1 cellular context compared by ENCODE assay signal in the genomic region with DNA sequence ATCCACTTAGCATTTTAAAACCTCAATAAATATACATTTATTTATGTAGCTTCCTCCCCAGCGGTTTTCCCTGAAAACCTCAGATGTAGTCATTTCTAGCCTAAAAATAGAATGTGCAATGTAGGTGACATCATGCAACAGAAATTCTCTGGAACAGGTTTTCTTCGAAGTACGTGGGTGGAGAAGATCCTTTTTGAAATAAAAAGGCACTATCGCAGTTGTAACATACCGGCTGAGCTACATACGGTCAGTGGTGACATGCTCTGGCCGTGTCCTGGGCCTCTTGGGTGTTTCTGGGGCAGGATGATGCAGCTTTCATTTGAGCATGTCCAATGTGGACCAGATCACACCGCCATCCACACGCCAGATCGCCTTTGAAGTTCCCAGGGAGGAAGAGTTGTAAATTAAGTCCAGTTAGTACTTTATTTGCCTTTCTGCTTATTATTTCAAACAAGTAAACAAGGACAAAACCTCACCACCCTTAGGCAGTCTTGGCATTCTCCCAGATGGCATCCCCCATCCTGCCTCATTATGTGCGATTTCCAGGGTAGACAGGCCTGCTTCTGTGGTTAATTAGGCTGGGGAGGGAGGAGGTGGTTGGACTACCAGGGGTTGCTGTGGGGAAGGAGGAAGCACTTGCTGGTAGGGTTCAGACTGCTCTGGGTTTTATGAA.
TF ChIP-seq lines count a peak whose summit lies in the region.

No MANE protein-coding gene starts in this region.

TF ChIP-seq in K562, 482 proteins besides CTCF, POLR2A, EP300 and RAD21 (continued from another document and continues in another):
- TF ChIP-seq, protein P1, sequence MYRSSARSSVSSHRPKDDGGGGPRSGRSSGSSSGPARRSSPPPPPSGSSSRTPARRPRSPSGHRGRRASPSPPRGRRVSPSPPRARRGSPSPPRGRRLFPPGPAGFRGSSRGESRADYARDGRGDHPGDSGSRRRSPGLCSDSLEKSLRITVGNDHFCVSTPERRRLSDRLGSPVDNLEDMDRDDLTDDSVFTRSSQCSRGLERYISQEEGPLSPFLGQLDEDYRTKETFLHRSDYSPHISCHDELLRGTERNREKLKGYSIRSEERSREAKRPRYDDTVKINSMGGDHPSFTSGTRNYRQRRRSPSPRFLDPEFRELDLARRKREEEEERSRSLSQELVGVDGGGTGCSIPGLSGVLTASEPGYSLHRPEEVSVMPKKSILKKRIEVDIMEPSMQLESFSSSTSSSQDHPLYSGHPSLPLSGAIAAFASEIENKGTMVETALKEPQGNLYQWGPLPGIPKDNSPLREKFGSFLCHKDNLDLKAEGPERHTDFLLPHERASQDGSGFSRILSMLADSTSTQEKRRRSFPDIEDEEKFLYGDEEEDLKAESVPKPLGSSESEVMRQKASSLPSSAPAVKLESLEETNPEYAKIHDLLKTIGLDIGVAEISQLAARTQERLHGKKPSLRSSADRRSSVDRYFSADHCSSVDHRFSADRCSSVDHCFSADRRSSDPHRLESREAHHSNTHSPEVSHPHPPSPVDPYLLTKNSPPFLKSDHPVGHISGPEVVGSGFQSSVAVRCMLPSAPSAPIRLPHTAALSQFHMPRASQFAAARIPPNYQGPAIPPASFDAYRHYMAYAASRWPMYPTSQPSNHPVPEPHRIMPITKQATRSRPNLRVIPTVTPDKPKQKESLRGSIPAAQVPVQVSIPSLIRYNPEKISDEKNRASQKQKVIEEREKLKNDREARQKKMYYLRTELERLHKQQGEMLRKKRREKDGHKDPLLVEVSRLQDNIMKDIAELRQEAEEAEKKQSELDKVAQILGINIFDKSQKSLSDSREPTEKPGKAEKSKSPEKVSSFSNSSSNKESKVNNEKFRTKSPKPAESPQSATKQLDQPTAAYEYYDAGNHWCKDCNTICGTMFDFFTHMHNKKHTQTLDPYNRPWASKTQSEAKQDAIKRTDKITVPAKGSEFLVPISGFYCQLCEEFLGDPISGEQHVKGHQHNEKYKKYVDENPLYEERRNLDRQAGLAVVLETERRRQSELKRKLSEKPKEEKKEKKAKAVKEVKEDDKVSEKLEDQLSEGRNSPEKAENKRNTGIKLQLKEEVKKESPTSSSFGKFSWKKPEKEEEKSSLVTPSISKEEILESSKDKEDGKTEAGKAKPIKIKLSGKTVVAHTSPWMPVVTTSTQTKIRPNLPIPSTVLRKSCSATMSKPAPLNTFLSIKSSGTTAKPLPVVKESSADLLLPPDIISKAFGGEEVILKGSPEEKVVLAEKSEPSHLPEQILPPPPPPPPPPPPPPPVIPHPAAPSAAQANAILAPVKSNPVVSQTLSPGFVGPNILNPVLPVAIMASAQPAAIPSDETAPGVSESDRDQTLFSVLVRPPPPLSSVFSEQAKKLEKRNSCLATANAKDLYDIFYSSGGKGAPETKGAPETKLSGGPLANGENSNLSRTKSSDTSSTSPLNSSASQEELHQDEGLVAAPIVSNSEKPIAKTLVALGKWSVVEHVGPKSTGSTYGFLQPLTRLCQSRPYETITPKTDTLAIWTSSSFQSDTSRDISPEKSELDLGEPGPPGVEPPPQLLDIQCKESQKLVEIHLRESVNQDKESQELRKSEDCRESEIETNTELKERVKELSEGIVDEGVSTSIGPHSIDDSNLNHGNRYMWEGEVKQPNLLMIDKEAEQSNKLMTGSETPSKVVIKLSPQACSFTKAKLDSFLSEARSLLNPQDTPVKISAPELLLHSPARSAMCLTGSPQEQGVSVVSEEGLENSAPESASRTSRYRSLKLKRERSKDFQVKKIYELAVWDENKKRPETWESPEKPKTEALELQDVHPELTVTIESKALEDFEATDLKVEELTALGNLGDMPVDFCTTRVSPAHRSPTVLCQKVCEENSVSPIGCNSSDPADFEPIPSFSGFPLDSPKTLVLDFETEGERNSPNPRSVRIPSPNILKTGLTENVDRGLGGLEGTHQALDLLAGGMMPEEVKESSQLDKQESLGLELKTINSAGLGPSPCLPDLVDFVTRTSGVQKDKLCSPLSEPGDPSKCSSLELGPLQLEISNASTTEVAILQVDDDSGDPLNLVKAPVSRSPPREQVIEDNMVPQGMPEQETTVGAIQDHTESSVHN (IDR thresholded peaks at IDR 0.05; ENCODE audit: borderline replicate concordance in 1 of 2, low read depth in 1 of 2), result peak in 1 of 2 experiments; percentile 66; a peak in 2 of 4 replicates
- TF ChIP-seq E2F1 (CRISPR knock-in tag; IDR thresholded peaks at IDR 0.05), result no peak
- TF ChIP-seq ZKSCAN1 (IDR thresholded peaks at IDR 0.05; ENCODE audit: low read depth, low read length), result no peak
- no peak for TF ChIP-seq TAF1 (IDR thresholded peaks at IDR 0.05; ENCODE audit: control insufficient read depth, extremely low read depth, insufficient read depth, low read length, severe bottlenecking)
- TF ChIP-seq STAT5A (IDR thresholded peaks at IDR 0.05; ENCODE audit: borderline replicate concordance, low read length), result peak; percentile 78
- no peak for TF ChIP-seq ZNF239 (CRISPR knock-in tag; IDR thresholded peaks at IDR 0.05)
- TF ChIP-seq FOXP4 (CRISPR knock-in tag; IDR thresholded peaks at IDR 0.05; ENCODE audit: borderline replicate concordance), result no peak
- TF ChIP-seq EHMT2 (IDR thresholded peaks at IDR 0.05), result 0 out of 2 replicates have a peak, but pooled peaks have one; percentile 12
- TF ChIP-seq ID3 (CRISPR knock-in tag; IDR thresholded peaks at IDR 0.05), result no peak
- TF ChIP-seq ID3 (tag; IDR thresholded peaks at IDR 0.05), result no peak
- TF ChIP-seq KDM1A (IDR thresholded peaks at IDR 0.05), result 0 out of 4 replicates have a peak, but pooled peaks of 1 of the 2 experiments have one; percentile 17
- TF ChIP-seq NFIC (IDR thresholded peaks at IDR 0.05), result 0 out of 2 replicates have a peak, but pooled peaks have one; percentile 10
- TF ChIP-seq ZNF586 (CRISPR knock-in tag; conservative IDR thresholded peaks at IDR 0.05), result no peak
- peak; percentile 93 for TF ChIP-seq MEF2D (tag; conservative IDR thresholded peaks at IDR 0.05; ENCODE audit: low read depth)
- peak; percentile 29; the same call in 1 of the 2 replicates for TF ChIP-seq FOSL1 (tag; conservative IDR thresholded peaks at IDR 0.05)
- TF ChIP-seq SIRT6 (IDR thresholded peaks at IDR 0.05; ENCODE audit: low read depth, low read length), result no peak
- TF ChIP-seq, protein P2, sequence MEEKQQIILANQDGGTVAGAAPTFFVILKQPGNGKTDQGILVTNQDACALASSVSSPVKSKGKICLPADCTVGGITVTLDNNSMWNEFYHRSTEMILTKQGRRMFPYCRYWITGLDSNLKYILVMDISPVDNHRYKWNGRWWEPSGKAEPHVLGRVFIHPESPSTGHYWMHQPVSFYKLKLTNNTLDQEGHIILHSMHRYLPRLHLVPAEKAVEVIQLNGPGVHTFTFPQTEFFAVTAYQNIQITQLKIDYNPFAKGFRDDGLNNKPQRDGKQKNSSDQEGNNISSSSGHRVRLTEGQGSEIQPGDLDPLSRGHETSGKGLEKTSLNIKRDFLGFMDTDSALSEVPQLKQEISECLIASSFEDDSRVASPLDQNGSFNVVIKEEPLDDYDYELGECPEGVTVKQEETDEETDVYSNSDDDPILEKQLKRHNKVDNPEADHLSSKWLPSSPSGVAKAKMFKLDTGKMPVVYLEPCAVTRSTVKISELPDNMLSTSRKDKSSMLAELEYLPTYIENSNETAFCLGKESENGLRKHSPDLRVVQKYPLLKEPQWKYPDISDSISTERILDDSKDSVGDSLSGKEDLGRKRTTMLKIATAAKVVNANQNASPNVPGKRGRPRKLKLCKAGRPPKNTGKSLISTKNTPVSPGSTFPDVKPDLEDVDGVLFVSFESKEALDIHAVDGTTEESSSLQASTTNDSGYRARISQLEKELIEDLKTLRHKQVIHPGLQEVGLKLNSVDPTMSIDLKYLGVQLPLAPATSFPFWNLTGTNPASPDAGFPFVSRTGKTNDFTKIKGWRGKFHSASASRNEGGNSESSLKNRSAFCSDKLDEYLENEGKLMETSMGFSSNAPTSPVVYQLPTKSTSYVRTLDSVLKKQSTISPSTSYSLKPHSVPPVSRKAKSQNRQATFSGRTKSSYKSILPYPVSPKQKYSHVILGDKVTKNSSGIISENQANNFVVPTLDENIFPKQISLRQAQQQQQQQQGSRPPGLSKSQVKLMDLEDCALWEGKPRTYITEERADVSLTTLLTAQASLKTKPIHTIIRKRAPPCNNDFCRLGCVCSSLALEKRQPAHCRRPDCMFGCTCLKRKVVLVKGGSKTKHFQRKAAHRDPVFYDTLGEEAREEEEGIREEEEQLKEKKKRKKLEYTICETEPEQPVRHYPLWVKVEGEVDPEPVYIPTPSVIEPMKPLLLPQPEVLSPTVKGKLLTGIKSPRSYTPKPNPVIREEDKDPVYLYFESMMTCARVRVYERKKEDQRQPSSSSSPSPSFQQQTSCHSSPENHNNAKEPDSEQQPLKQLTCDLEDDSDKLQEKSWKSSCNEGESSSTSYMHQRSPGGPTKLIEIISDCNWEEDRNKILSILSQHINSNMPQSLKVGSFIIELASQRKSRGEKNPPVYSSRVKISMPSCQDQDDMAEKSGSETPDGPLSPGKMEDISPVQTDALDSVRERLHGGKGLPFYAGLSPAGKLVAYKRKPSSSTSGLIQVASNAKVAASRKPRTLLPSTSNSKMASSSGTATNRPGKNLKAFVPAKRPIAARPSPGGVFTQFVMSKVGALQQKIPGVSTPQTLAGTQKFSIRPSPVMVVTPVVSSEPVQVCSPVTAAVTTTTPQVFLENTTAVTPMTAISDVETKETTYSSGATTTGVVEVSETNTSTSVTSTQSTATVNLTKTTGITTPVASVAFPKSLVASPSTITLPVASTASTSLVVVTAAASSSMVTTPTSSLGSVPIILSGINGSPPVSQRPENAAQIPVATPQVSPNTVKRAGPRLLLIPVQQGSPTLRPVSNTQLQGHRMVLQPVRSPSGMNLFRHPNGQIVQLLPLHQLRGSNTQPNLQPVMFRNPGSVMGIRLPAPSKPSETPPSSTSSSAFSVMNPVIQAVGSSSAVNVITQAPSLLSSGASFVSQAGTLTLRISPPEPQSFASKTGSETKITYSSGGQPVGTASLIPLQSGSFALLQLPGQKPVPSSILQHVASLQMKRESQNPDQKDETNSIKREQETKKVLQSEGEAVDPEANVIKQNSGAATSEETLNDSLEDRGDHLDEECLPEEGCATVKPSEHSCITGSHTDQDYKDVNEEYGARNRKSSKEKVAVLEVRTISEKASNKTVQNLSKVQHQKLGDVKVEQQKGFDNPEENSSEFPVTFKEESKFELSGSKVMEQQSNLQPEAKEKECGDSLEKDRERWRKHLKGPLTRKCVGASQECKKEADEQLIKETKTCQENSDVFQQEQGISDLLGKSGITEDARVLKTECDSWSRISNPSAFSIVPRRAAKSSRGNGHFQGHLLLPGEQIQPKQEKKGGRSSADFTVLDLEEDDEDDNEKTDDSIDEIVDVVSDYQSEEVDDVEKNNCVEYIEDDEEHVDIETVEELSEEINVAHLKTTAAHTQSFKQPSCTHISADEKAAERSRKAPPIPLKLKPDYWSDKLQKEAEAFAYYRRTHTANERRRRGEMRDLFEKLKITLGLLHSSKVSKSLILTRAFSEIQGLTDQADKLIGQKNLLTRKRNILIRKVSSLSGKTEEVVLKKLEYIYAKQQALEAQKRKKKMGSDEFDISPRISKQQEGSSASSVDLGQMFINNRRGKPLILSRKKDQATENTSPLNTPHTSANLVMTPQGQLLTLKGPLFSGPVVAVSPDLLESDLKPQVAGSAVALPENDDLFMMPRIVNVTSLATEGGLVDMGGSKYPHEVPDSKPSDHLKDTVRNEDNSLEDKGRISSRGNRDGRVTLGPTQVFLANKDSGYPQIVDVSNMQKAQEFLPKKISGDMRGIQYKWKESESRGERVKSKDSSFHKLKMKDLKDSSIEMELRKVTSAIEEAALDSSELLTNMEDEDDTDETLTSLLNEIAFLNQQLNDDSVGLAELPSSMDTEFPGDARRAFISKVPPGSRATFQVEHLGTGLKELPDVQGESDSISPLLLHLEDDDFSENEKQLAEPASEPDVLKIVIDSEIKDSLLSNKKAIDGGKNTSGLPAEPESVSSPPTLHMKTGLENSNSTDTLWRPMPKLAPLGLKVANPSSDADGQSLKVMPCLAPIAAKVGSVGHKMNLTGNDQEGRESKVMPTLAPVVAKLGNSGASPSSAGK (IDR thresholded peaks at IDR 0.05), result peak; percentile 47; the same call in 1 of the 2 replicates
- TF ChIP-seq ATF2 (CRISPR knock-in tag; IDR thresholded peaks at IDR 0.05), result no peak; the same call in 1 of the 2 replicates
- no peak for TF ChIP-seq TARDBP (IDR thresholded peaks at IDR 0.05)
- no peak for TF ChIP-seq IFI16 (CRISPR knock-in tag; IDR thresholded peaks at IDR 0.05)
- TF ChIP-seq ZNF707 (CRISPR knock-in tag; conservative IDR thresholded peaks at IDR 0.05), result no peak
- TF ChIP-seq HDAC2 (IDR thresholded peaks at IDR 0.05), result no peak
- no peak for TF ChIP-seq NR4A1 (CRISPR knock-in tag; IDR thresholded peaks at IDR 0.05)
- TF ChIP-seq NR4A1 (tag; IDR thresholded peaks at IDR 0.05), result no peak
- no peak for TF ChIP-seq ZNF165 (CRISPR knock-in tag; IDR thresholded peaks at IDR 0.05; ENCODE audit: borderline replicate concordance)
- no peak for TF ChIP-seq HDGF (IDR thresholded peaks at IDR 0.05)
- peak; percentile 63 to 69 for TF ChIP-seq NRF1 (conservative IDR thresholded peaks at IDR 0.05 in 1 of 2, IDR thresholded peaks at IDR 0.05 in 1 of 2)
